Comparison of ENCODE assay signal across 34 cellular contexts in the genomic region with DNA sequence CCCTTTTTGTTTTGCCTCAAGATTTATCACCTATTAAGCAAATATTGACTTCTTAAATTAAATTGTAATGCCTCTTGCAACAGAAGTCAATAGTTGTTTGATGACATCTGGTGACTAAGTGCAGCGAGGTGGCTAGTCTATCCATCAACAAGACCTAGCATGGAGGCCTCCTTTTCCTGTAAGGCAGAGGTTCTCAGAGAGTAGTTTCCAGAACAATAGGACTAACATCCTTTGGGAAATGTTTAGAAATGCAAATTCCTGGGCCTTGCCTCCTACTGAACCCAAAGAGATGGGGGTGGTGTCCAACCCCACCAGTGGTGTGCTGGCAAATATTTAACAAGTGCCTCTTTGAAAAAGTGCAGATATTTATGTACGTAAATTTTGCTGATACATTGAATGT.
"Had no signal": no experiment of that assay in that cellular context is flagged by ENCODE, and none has a peak within 500 bp of the region (broad histone marks: within the 10 kb centered on the region; RNA-seq: fewer than 3 reads in every experiment).

No MANE protein-coding gene starts in this region.

- H3K27me3 Mint-ChIP-seq: activated CD4-positive, alpha-beta memory T cell treated with anti-CD3 and anti-CD28 coated beads for 36 hours; activated CD8-positive, alpha-beta memory T cell treated with anti-CD3 and anti-CD28 coated beads, Interleukin-2, amount 10 ng/mL, durations not matched to agents 7 days and 5 days; T-helper 17 cell had no signal

- FAIRE-seq: astrocyte, endometrium, endothelial cell of umbilical vein had no signal

- H3K4me1 ChIP-seq: colonic mucosa, esophagus squamous epithelium, gastroesophageal sphincter, heart right ventricle had no signal

- H3K36me3 ChIP-seq: brain microvascular endothelial cell, colonic mucosa, esophagus squamous epithelium, gastroesophageal sphincter, heart right ventricle, WERI-Rb-1 had no signal

- ATAC-seq: activated CD8-positive, alpha-beta memory T cell treated with anti-CD3 and anti-CD28 coated beads, Interleukin-2, amount 10 ng/mL, durations not matched to agents 7 days and 5 days; activated CD8-positive, alpha-beta T cell treated with anti-CD3 and anti-CD28 coated beads, Interleukin-2, amount 10 ng/mL, durations not matched to agents 7 days and 5 days; gastroesophageal sphincter; heart right ventricle; T-helper 17 cell had no signal

- H3K4me3 Mint-ChIP-seq: activated CD4-positive, alpha-beta memory T cell treated with anti-CD3 and anti-CD28 coated beads for 36 hours; activated CD8-positive, alpha-beta memory T cell treated with anti-CD3 and anti-CD28 coated beads, Interleukin-2, amount 10 ng/mL, durations not matched to agents 7 days and 5 days; activated CD8-positive, alpha-beta T cell treated with anti-CD3 and anti-CD28 coated beads, Interleukin-2, amount 10 ng/mL, durations not matched to agents 7 days and 5 days; activated naive CD4-positive, alpha-beta T cell treated with anti-CD3 and anti-CD28 coated beads for 36 hours; activated naive CD4-positive, alpha-beta T cell treated with anti-CD3 and anti-CD28 coated beads, Interleukin-2, amount 50 U/mL, for 24 hours; activated naive CD8-positive, alpha-beta T cell treated with anti-CD3 and anti-CD28 coated beads, Interleukin-2, amount 10 ng/mL, durations not matched to agents 7 days and 5 days; activated T-helper 1 cell treated with anti-CD3 and anti-CD28 coated beads, Interleukin-12 subunit alpha, Interleukin-12 subunit beta, Interleukin-2, Interleukin-4 antibody, amounts not matched to agents 30 ng/mL and 10 ng/mL and 1 ng/mL, durations not matched to agents 14 hours and 24 hours and 36 hours; T-helper 17 cell; T-helper 2 cell treated with Interferon-gamma antibody and Interleukin-4, amounts not matched to agents 5 μg/mL and 100 μg/mL, for 36 hours had no signal

- H3K27me3 ChIP-seq: brain microvascular endothelial cell, colonic mucosa, esophagus squamous epithelium, gastroesophageal sphincter, heart right ventricle, hepatocyte had no signal

- H3K27ac ChIP-seq: brain microvascular endothelial cell, colonic mucosa, epithelial cell of prostate, esophagus squamous epithelium, gastroesophageal sphincter, heart right ventricle, hepatocyte, WERI-Rb-1 had no signal

- H3K4me1 Mint-ChIP-seq: activated CD8-positive, alpha-beta memory T cell treated with anti-CD3 and anti-CD28 coated beads, Interleukin-2, amount 10 ng/mL, durations not matched to agents 7 days and 5 days; activated naive CD4-positive, alpha-beta T cell treated with anti-CD3 and anti-CD28 coated beads, Interleukin-2, amount 50 U/mL, for 24 hours; activated naive CD8-positive, alpha-beta T cell treated with anti-CD3 and anti-CD28 coated beads, Interleukin-2, amount 10 ng/mL, durations not matched to agents 7 days and 5 days; T-helper 17 cell had no signal

- H3K4me3 ChIP-seq: colonic mucosa, esophagus squamous epithelium, gastroesophageal sphincter, heart right ventricle, hepatocyte had no signal

- H3K79me2 ChIP-seq: hepatocyte had no signal

- H2AFZ ChIP-seq: hepatocyte had no signal

- DNase-seq: activated CD4-positive, alpha-beta memory T cell treated with anti-CD3 and anti-CD28 coated beads for 36 hours; activated CD4-positive, alpha-beta T cell treated with anti-CD3 and anti-CD28 coated beads for 4 hours; activated CD4-positive, CD25-positive, alpha-beta regulatory T cell; activated CD4-positive, CD25-positive, alpha-beta regulatory T cell treated with anti-CD3 and anti-CD28 coated beads, Interleukin-2, amount 50 U/mL, for 72 hours; activated CD8-positive, alpha-beta memory T cell treated with anti-CD3 and anti-CD28 coated beads, Interleukin-2, amount 10 ng/mL, durations not matched to agents 7 days and 5 days; activated CD8-positive, alpha-beta memory T cell treated with anti-CD3 and anti-CD28 coated beads, Interleukin-2, amount 50 U/mL, for 4 hours; activated CD8-positive, alpha-beta T cell treated with anti-CD3 and anti-CD28 coated beads, Interleukin-2, amount 10 ng/mL, durations not matched to agents 7 days and 5 days; activated effector memory CD4-positive, alpha-beta T cell treated with anti-CD3 and anti-CD28 coated beads, Interleukin-2, amount 50 U/mL, for 16 hours; activated naive CD4-positive, alpha-beta T cell treated with anti-CD3 and anti-CD28 coated beads for 36 hours; activated naive CD8-positive, alpha-beta T cell treated with anti-CD3 and anti-CD28 coated beads, Interleukin-2, amount 10 ng/mL, durations not matched to agents 7 days and 5 days; activated T-cell treated with anti-CD3 and anti-CD28 coated beads, Interleukin-2, amount 50 U/mL, for 1 hour; activated T-cell treated with anti-CD3 and anti-CD28 coated beads, Interleukin-2, amount 50 U/mL, for 48 hours; brain microvascular endothelial cell; central memory CD4-positive, alpha-beta T cell; cerebellar nuclear complex; colonic mucosa; effector CD8-positive, alpha-beta T cell; esophagus squamous epithelium; foreskin melanocyte; heart right ventricle; T-helper 1 cell; T-helper 17 cell; T1000; WERI-Rb-1 had no signal

- H3K4me2 ChIP-seq: hepatocyte had no signal

- H3K36me3 Mint-ChIP-seq: activated CD4-positive, alpha-beta memory T cell treated with anti-CD3 and anti-CD28 coated beads for 36 hours; activated CD8-positive, alpha-beta memory T cell treated with anti-CD3 and anti-CD28 coated beads, Interleukin-2, amount 10 ng/mL, durations not matched to agents 7 days and 5 days; activated naive CD4-positive, alpha-beta T cell treated with anti-CD3 and anti-CD28 coated beads, Interleukin-2, amount 50 U/mL, for 24 hours; activated naive CD8-positive, alpha-beta T cell treated with anti-CD3 and anti-CD28 coated beads, Interleukin-2, amount 10 ng/mL, durations not matched to agents 7 days and 5 days had no signal

- H3K9me3 ChIP-seq: colonic mucosa, esophagus squamous epithelium had no signal

- H3K27ac Mint-ChIP-seq: activated CD4-positive, alpha-beta memory T cell treated with anti-CD3 and anti-CD28 coated beads for 36 hours; activated CD8-positive, alpha-beta memory T cell treated with anti-CD3 and anti-CD28 coated beads, Interleukin-2, amount 10 ng/mL, durations not matched to agents 7 days and 5 days; activated CD8-positive, alpha-beta T cell treated with anti-CD3 and anti-CD28 coated beads, Interleukin-2, amount 10 ng/mL, durations not matched to agents 7 days and 5 days; activated naive CD4-positive, alpha-beta T cell treated with anti-CD3 and anti-CD28 coated beads for 36 hours; activated naive CD4-positive, alpha-beta T cell treated with anti-CD3 and anti-CD28 coated beads, Interleukin-2, amount 50 U/mL, for 24 hours; activated naive CD8-positive, alpha-beta T cell treated with anti-CD3 and anti-CD28 coated beads, Interleukin-2, amount 10 ng/mL, durations not matched to agents 7 days and 5 days; activated T-helper 1 cell treated with anti-CD3 and anti-CD28 coated beads, Interleukin-12 subunit alpha, Interleukin-12 subunit beta, Interleukin-2, Interleukin-4 antibody, amounts not matched to agents 30 ng/mL and 10 ng/mL and 1 ng/mL, durations not matched to agents 14 hours and 24 hours and 36 hours; activated T-helper 2 cell treated with anti-CD3 and anti-CD28 coated beads, Interferon-gamma antibody, Interleukin-2, Interleukin-4, amounts not matched to agents 10 μg/mL and 5 μg/mL and 100 μg/mL, durations not matched to agents 14 hours and 24 hours and 36 hours; T-helper 17 cell; T-helper 2 cell treated with Interferon-gamma antibody and Interleukin-4, amounts not matched to agents 5 μg/mL and 100 μg/mL, for 36 hours had no signal

- H3K9me3 Mint-ChIP-seq: activated CD4-positive, alpha-beta memory T cell treated with anti-CD3 and anti-CD28 coated beads for 36 hours; activated T-helper 1 cell treated with anti-CD3 and anti-CD28 coated beads, Interleukin-12 subunit alpha, Interleukin-12 subunit beta, Interleukin-2, Interleukin-4 antibody, amounts not matched to agents 30 ng/mL and 10 ng/mL and 1 ng/mL, durations not matched to agents 14 hours and 24 hours and 36 hours had no signal
